ENCODE assay signal across 17 cellular contexts in the genomic region with DNA sequence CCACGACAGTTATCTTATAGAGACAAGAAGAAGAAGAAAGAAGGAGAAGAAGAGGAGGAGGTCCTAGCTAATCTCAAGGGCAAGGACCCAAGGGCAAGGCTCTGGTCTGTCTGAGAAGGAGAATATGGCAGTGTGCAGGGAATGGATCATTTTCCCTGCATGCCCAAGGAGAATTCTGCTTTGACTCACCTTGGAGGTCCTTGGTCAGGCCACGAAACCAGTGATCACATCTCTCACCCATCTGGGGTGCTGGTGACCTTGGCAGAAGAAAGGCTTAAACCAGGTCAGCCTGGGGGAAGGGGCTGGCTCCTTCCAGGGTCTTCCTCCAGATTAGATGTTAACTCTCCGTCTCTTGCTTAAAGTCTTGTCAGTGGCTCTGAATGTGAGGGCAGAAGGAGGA. TPM values are rescaled to one million over a fixed set of nuclear protein-coding genes. Genes with fewer than 3 reads are reported as not detected.
DNase-seq lines count a peak whose midpoint lies in the region; ATAC-seq, FAIRE-seq and TF ChIP-seq lines count a peak whose summit lies in the region.
"Had no signal": no experiment of that assay in that cellular context is flagged by ENCODE, and none has a peak within 500 bp of the region (broad histone marks: within the 10 kb centered on the region; RNA-seq: fewer than 3 reads in every experiment).

No MANE protein-coding gene starts in this region.

- no peaks in the 10 kb centered on the region for H3K27me3 Mint-ChIP-seq in CD8-positive, alpha-beta T cell (ENCODE audit: low read depth)
- no peaks in the 10 kb centered on the region for H3K27me3 Mint-ChIP-seq in activated naive CD8-positive, alpha-beta T cell treated with anti-CD3 and anti-CD28 coated beads, Interleukin-2, amount 10 ng/mL, durations not matched to agents 7 days and 5 days
- peaks cover 49% of the 10 kb centered on the region for H3K27me3 Mint-ChIP-seq in neural progenitor cell (ENCODE audit: insufficient read depth, low read depth)

- H3K4me3 ChIP-seq in CD8-positive, alpha-beta T cell (ENCODE audit: low read depth, low read length): peak overlapping the region; percentile 82
- no peak overlapping the region for H3K4me3 ChIP-seq in neural progenitor cell
- H3K4me3 ChIP-seq: cardiac muscle cell, uterus had no signal

- CTCF ChIA-PET in CD8-positive, alpha-beta T cell (lab: Charles Lee): interaction anchor here (0.6 to 28.6 kb wide), 20 partner anchors 9 to 249 kb away, joined by 3 to 1097 read pairs (median 8); a partner anchor contains a TSS

- H4K20me1 ChIP-seq in neural progenitor cell (ENCODE audit: low read depth): peaks cover 4% of the 10 kb centered on the region

- peaks cover 13% of the 10 kb centered on the region for H3F3A ChIP-seq in neural progenitor cell (ENCODE audit: low read depth)

- H3K9me3 Mint-ChIP-seq in CD8-positive, alpha-beta T cell: no peaks in the 10 kb centered on the region
- no peaks in the 10 kb centered on the region for H3K9me3 Mint-ChIP-seq in activated naive CD8-positive, alpha-beta T cell treated with anti-CD3 and anti-CD28 coated beads, Interleukin-2, amount 10 ng/mL, durations not matched to agents 7 days and 5 days
- H3K9me3 Mint-ChIP-seq in neural progenitor cell: no peaks in the 10 kb centered on the region

- peak overlapping the region; percentile 91 for H3K4me3 Mint-ChIP-seq in CD8-positive, alpha-beta T cell
- H3K4me3 Mint-ChIP-seq in activated naive CD8-positive, alpha-beta T cell treated with anti-CD3 and anti-CD28 coated beads, Interleukin-2, amount 10 ng/mL, durations not matched to agents 7 days and 5 days: peak overlapping the region; percentile 95
- peak overlapping the region; percentile 76 for H3K4me3 Mint-ChIP-seq in neural progenitor cell

- no peaks in the 10 kb centered on the region for H3K27me3 ChIP-seq in CD8-positive, alpha-beta T cell (ENCODE audit: insufficient read depth, low read length)
- peaks cover 61% of the 10 kb centered on the region for H3K27me3 ChIP-seq in neural progenitor cell
- H3K27me3 ChIP-seq: uterus had no signal

- H3K27ac ChIP-seq in CD8-positive, alpha-beta T cell (ENCODE audit: low read depth, low read length): peak overlapping the region; percentile 50
- no peak overlapping the region for H3K27ac ChIP-seq in neural progenitor cell
- H3K27ac ChIP-seq: cardiac muscle cell, uterus had no signal

- no peak overlapping the region for H3K9ac ChIP-seq in neural progenitor cell

- peaks cover 35% of the 10 kb centered on the region for H3K4me1 ChIP-seq in CD8-positive, alpha-beta T cell (ENCODE audit: insufficient read depth, low read length)
- H3K4me1 ChIP-seq in neural progenitor cell: peaks cover 7% of the 10 kb centered on the region

- H2AFZ ChIP-seq in neural progenitor cell (replicated peaks): no peak overlapping the region

- no peak overlapping the region for H3K4me2 ChIP-seq in neural progenitor cell

- peaks cover 41% of the 10 kb centered on the region for H3K4me1 Mint-ChIP-seq in CD8-positive, alpha-beta T cell (ENCODE audit: low read depth)
- peaks cover 37% of the 10 kb centered on the region for H3K4me1 Mint-ChIP-seq in activated naive CD8-positive, alpha-beta T cell treated with anti-CD3 and anti-CD28 coated beads, Interleukin-2, amount 10 ng/mL, durations not matched to agents 7 days and 5 days
- peaks cover 7% of the 10 kb centered on the region for H3K4me1 Mint-ChIP-seq in neural progenitor cell

- no peak for FAIRE-seq in H54 (lab: Jason Lieb, UNC)
- FAIRE-seq: K562 had no signal

- intact Hi-C loops in CD8-positive, alpha-beta T cell (cut with DNase I, micrococcal nuclease): loop anchor here in 1 of 2 experiments (2.0 kb wide), 1 partner anchor 97 kb away; a partner anchor contains a TSS

- no peak for ATAC-seq in CD8-positive, alpha-beta T cell
- ATAC-seq in activated naive CD8-positive, alpha-beta T cell treated with anti-CD3 and anti-CD28 coated beads, Interleukin-2, amount 10 ng/mL, durations not matched to agents 7 days and 5 days (ENCODE audit: low read depth): no peak
- no peak for ATAC-seq in HG03457 (IDR thresholded peaks at IDR 0.05; ENCODE audit: unreplicated experiment)
- ATAC-seq: gastroesophageal sphincter, K562 had no signal

- peak in 1 of 7 experiments; percentile 7 for DNase-seq in CD8-positive, alpha-beta T cell
- DNase-seq in HuH-7.5 (ENCODE audit: low spot score) (peak; percentile 3), neural progenitor cell (ENCODE audit: low spot score) (no peak), H54 (ENCODE audit: insufficient read length, low spot score) (no peak), putamen (ENCODE audit: low spot score) (no peak)
- no peak for DNase-seq in activated naive CD8-positive, alpha-beta T cell treated with anti-CD3 and anti-CD28 coated beads, Interleukin-2, amount 10 ng/mL, durations not matched to agents 7 days and 5 days
- DNase-seq: activated CD4-positive, CD25-positive, alpha-beta regulatory T cell; GF-D8; NCI-H1694; NCI-H510A treated with DMSO at 0.1 percent for 48 hours; PC-3; retina; uterus had no signal

- TF ChIP-seq CTCF in CD8-positive, alpha-beta T cell (IDR thresholded peaks at IDR 0.05): no peak
- no peak for TF ChIP-seq CTCF in neural progenitor cell (IDR thresholded peaks at IDR 0.05)

- H3K36me3 Mint-ChIP-seq in CD8-positive, alpha-beta T cell: peaks cover 50% of the 10 kb centered on the region
- H3K36me3 Mint-ChIP-seq in activated naive CD8-positive, alpha-beta T cell treated with anti-CD3 and anti-CD28 coated beads, Interleukin-2, amount 10 ng/mL, durations not matched to agents 7 days and 5 days: peaks cover 29% of the 10 kb centered on the region
- no peaks in the 10 kb centered on the region for H3K36me3 Mint-ChIP-seq in neural progenitor cell

- no peaks in the 10 kb centered on the region for H3K9me3 ChIP-seq in CD8-positive, alpha-beta T cell (ENCODE audit: low read length)
- H3K9me3 ChIP-seq in neural progenitor cell (ENCODE audit: low read depth): no peaks in the 10 kb centered on the region
- H3K9me3 ChIP-seq: gastroesophageal sphincter, uterus had no signal

- no peak for TF ChIP-seq POLR2A in H54 (IDR thresholded peaks at IDR 0.05; ENCODE audit: low read depth, low read length)

- H3K79me2 ChIP-seq in neural progenitor cell (ENCODE audit: low read depth): no peaks in the 10 kb centered on the region

- POLR2A ChIA-PET in CD8-positive, alpha-beta T cell (lab: Charles Lee): interaction anchor here (1.5 to 6.0 kb wide), 9 partner anchors 11 to 96 kb away, joined by 3 to 98 read pairs (median 11); a partner anchor contains a TSS
- POLR2A ChIA-PET in activated naive CD8-positive, alpha-beta T cell treated with anti-CD3 and anti-CD28 coated beads, Interleukin-2, amount 10 ng/mL, durations not matched to agents 7 days and 5 days (lab: Charles Lee): interaction anchor here (1.6 to 10.6 kb wide), 7 partner anchors 13 to 165 kb away, joined by 6 to 187 read pairs (median 19); a partner anchor contains a TSS

- H3K27ac Mint-ChIP-seq in CD8-positive, alpha-beta T cell: peak overlapping the region; percentile 90
- H3K27ac Mint-ChIP-seq in activated naive CD8-positive, alpha-beta T cell treated with anti-CD3 and anti-CD28 coated beads, Interleukin-2, amount 10 ng/mL, durations not matched to agents 7 days and 5 days: peak overlapping the region; percentile 82
- peak overlapping the region; percentile 44 for H3K27ac Mint-ChIP-seq in neural progenitor cell

- no peaks in the 10 kb centered on the region for H3K36me3 ChIP-seq in CD8-positive, alpha-beta T cell (ENCODE audit: insufficient read depth, low read length)
- no peaks in the 10 kb centered on the region for H3K36me3 ChIP-seq in neural progenitor cell
- H3K36me3 ChIP-seq: cardiac muscle cell, gastroesophageal sphincter, uterus had no signal

RNA-seq across cellular contexts. Expression of a gene that starts 1.6 kb away (rescaled TPM):
- 100 to 1,000 TPM; 527 to 558 TPM for total RNA-seq in CD8-positive, alpha-beta T cell
- 100 to 1,000 TPM; 408 to 411 TPM for total RNA-seq in activated naive CD8-positive, alpha-beta T cell treated with anti-CD3 and anti-CD28 coated beads, Interleukin-2, amount 10 ng/mL, durations not matched to agents 7 days and 5 days
- 2.0 and 2.4 TPM in 2 replicates for total RNA-seq in neural progenitor cell (ENCODE audit: low replicate concordance)

RNA-seq across cellular contexts. Expression of a gene that starts 41.8 kb away (rescaled TPM):
- total RNA-seq in CD8-positive, alpha-beta T cell: under 1 TPM in 1 of 2 experiments, not detected in 1; 0.22 TPM
- total RNA-seq in activated naive CD8-positive, alpha-beta T cell treated with anti-CD3 and anti-CD28 coated beads, Interleukin-2, amount 10 ng/mL, durations not matched to agents 7 days and 5 days: under 1 TPM; 0.53 to 0.65 TPM
- not detected in 2 replicates for total RNA-seq in neural progenitor cell (ENCODE audit: low replicate concordance)
- total RNA-seq: gastroesophageal sphincter, K562, PC-3, uterus had no signal

RNA-seq across cellular contexts. Expression of a gene that starts 58.4 kb away (rescaled TPM):
- total RNA-seq in CD8-positive, alpha-beta T cell: 1 to 10 TPM; 1.2 to 1.4 TPM
- 1 to 10 TPM; 6.7 to 7.7 TPM for total RNA-seq in activated naive CD8-positive, alpha-beta T cell treated with anti-CD3 and anti-CD28 coated beads, Interleukin-2, amount 10 ng/mL, durations not matched to agents 7 days and 5 days
- 4.6 and 9.1 TPM in 2 replicates for total RNA-seq in neural progenitor cell (ENCODE audit: low replicate concordance)

Comparison
In these comparisons a context has a peak if more than half of its experiments do, and no peak if none do; other contexts are left out.
1. RNA of a gene that starts 1.6 kb away (total RNA-seq): 527 to 558 TPM in CD8-positive, alpha-beta T cell and 408 to 411 TPM in activated naive CD8-positive, alpha-beta T cell treated with anti-CD3 and anti-CD28 coated beads, Interleukin-2, amount 10 ng/mL, durations not matched to agents 7 days and 5 days; 2.0 to 2.4 TPM in neural progenitor cell; every median in the first group is over 100 times any median in the second.
2. Peak in every context shown above with its lines, with median percentiles within 50 percentile points of each other: H3K27ac Mint-ChIP-seq and H3K4me3 Mint-ChIP-seq.